In the genomic region with DNA sequence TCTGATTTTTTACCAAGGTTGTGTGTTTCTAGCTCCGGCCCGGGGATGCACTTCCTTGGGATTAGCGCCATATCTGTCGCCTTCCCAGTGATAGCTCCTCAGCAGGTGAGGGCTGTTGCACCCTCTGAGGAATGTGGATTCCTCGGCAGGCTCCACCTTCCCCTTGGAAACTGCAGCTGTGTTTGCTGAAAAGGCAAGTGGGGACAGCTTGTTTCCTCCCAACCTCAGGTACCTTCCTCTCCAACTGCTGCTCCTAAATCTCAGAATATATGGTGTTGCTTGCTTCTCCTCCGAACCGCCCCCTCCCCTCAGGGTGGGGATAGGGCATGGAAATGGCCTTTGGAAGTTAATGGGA, we compare ENCODE assay signal across 8 cellular contexts. TPM values are rescaled to one million over a fixed set of nuclear protein-coding genes. Genes with fewer than 3 reads are reported as not detected.
DNase-seq lines count a peak whose midpoint lies in the region; ATAC-seq lines count a peak whose summit lies in the region.

No MANE protein-coding gene starts in this region.

- POLR2A ChIA-PET in activated CD4-positive, alpha-beta memory T cell treated with anti-CD3 and anti-CD28 coated beads, Interleukin-2, amount 10 ng/mL, durations not matched to agents 7 days and 5 days (lab: Charles Lee): no interaction called here
- POLR2A ChIA-PET in activated CD4-positive, alpha-beta memory T cell treated with anti-CD3 and anti-CD28 coated beads for 36 hours (lab: Charles Lee): no interaction called here

- H3K4me1 ChIP-seq in iPS-18a (ENCODE audit: control insufficient read depth, low read depth, low read length): peaks cover 14% of the 10 kb centered on the region

- peaks cover 56% of the 10 kb centered on the region for H3K27me3 Mint-ChIP-seq in activated CD4-positive, alpha-beta memory T cell treated with anti-CD3 and anti-CD28 coated beads, Interleukin-2, amount 10 ng/mL, durations not matched to agents 7 days and 5 days
- peaks cover 28% of the 10 kb centered on the region for H3K27me3 Mint-ChIP-seq in activated CD4-positive, alpha-beta memory T cell treated with anti-CD3 and anti-CD28 coated beads for 36 hours
- peaks cover 72% of the 10 kb centered on the region for H3K27me3 Mint-ChIP-seq in activated T-helper 2 cell treated with anti-CD3 and anti-CD28 coated beads, Interferon-gamma antibody, Interleukin-2, Interleukin-4, amounts not matched to agents 10 μg/mL and 5 μg/mL and 100 μg/mL, durations not matched to agents 14 hours and 24 hours and 36 hours (ENCODE audit: low read depth)

- intact Hi-C loops in activated CD4-positive, alpha-beta memory T cell treated with anti-CD3 and anti-CD28 coated beads for 36 hours (cut with micrococcal nuclease): no loop called here
- intact Hi-C loops in activated T-helper 2 cell treated with anti-CD3 and anti-CD28 coated beads, Interferon-gamma antibody, Interleukin-2, Interleukin-4, amounts not matched to agents 10 μg/mL and 5 μg/mL and 100 μg/mL, durations not matched to agents 14 hours and 24 hours and 36 hours (cut with micrococcal nuclease): loop anchor here (10.0 kb wide), 1 partner anchor 187 kb away; the partner anchor contains the start of gene GLIS3

- peak overlapping the region; percentile 58 for H3K4me3 Mint-ChIP-seq in activated CD4-positive, alpha-beta memory T cell treated with anti-CD3 and anti-CD28 coated beads, Interleukin-2, amount 10 ng/mL, durations not matched to agents 7 days and 5 days
- no peak overlapping the region for H3K4me3 Mint-ChIP-seq in activated CD4-positive, alpha-beta memory T cell treated with anti-CD3 and anti-CD28 coated beads for 36 hours
- peak overlapping the region; percentile 74 for H3K4me3 Mint-ChIP-seq in activated T-helper 2 cell treated with anti-CD3 and anti-CD28 coated beads, Interferon-gamma antibody, Interleukin-2, Interleukin-4, amounts not matched to agents 10 μg/mL and 5 μg/mL and 100 μg/mL, durations not matched to agents 14 hours and 24 hours and 36 hours (ENCODE audit: low read depth)
- H3K4me3 Mint-ChIP-seq in stimulated activated effector memory CD8-positive, alpha-beta T cell treated with anti-CD3 and anti-CD28 coated beads, Interleukin-12 subunit alpha, Interleukin-12 subunit beta, amount 100 ng/mL, for 72 hours: peak overlapping the region; percentile 68

- peak overlapping the region; percentile 85 for H3K4me3 ChIP-seq in iPS-18a (ENCODE audit: low read length)

- CTCF ChIA-PET in activated CD4-positive, alpha-beta memory T cell treated with anti-CD3 and anti-CD28 coated beads, Interleukin-2, amount 10 ng/mL, durations not matched to agents 7 days and 5 days (lab: Charles Lee): no interaction called here
- CTCF ChIA-PET in activated CD4-positive, alpha-beta memory T cell treated with anti-CD3 and anti-CD28 coated beads for 36 hours (lab: Charles Lee): no interaction called here

- H3K27ac Mint-ChIP-seq in activated CD4-positive, alpha-beta memory T cell treated with anti-CD3 and anti-CD28 coated beads, Interleukin-2, amount 10 ng/mL, durations not matched to agents 7 days and 5 days: no peak overlapping the region
- H3K27ac Mint-ChIP-seq in activated CD4-positive, alpha-beta memory T cell treated with anti-CD3 and anti-CD28 coated beads for 36 hours: no peak overlapping the region
- H3K27ac Mint-ChIP-seq in activated T-helper 2 cell treated with anti-CD3 and anti-CD28 coated beads, Interferon-gamma antibody, Interleukin-2, Interleukin-4, amounts not matched to agents 10 μg/mL and 5 μg/mL and 100 μg/mL, durations not matched to agents 14 hours and 24 hours and 36 hours: no peak overlapping the region
- H3K27ac Mint-ChIP-seq in stimulated activated effector memory CD8-positive, alpha-beta T cell treated with anti-CD3 and anti-CD28 coated beads, Interleukin-12 subunit alpha, Interleukin-12 subunit beta, amount 100 ng/mL, for 72 hours: no peak overlapping the region

- peaks cover 11% of the 10 kb centered on the region for H3K4me1 Mint-ChIP-seq in activated CD4-positive, alpha-beta memory T cell treated with anti-CD3 and anti-CD28 coated beads, Interleukin-2, amount 10 ng/mL, durations not matched to agents 7 days and 5 days
- H3K4me1 Mint-ChIP-seq in activated CD4-positive, alpha-beta memory T cell treated with anti-CD3 and anti-CD28 coated beads for 36 hours (ENCODE audit: low read depth): peaks cover 16% of the 10 kb centered on the region
- H3K4me1 Mint-ChIP-seq in activated T-helper 2 cell treated with anti-CD3 and anti-CD28 coated beads, Interferon-gamma antibody, Interleukin-2, Interleukin-4, amounts not matched to agents 10 μg/mL and 5 μg/mL and 100 μg/mL, durations not matched to agents 14 hours and 24 hours and 36 hours (ENCODE audit: low read depth): peaks cover 7% of the 10 kb centered on the region
- peaks cover 14% of the 10 kb centered on the region for H3K4me1 Mint-ChIP-seq in stimulated activated effector memory CD8-positive, alpha-beta T cell treated with anti-CD3 and anti-CD28 coated beads, Interleukin-12 subunit alpha, Interleukin-12 subunit beta, amount 100 ng/mL, for 72 hours

- no peaks in the 10 kb centered on the region for H3K9me3 Mint-ChIP-seq in activated CD4-positive, alpha-beta memory T cell treated with anti-CD3 and anti-CD28 coated beads, Interleukin-2, amount 10 ng/mL, durations not matched to agents 7 days and 5 days
- H3K9me3 Mint-ChIP-seq in activated CD4-positive, alpha-beta memory T cell treated with anti-CD3 and anti-CD28 coated beads for 36 hours: no peaks in the 10 kb centered on the region
- H3K9me3 Mint-ChIP-seq in activated T-helper 2 cell treated with anti-CD3 and anti-CD28 coated beads, Interferon-gamma antibody, Interleukin-2, Interleukin-4, amounts not matched to agents 10 μg/mL and 5 μg/mL and 100 μg/mL, durations not matched to agents 14 hours and 24 hours and 36 hours: no peaks in the 10 kb centered on the region
- no peaks in the 10 kb centered on the region for H3K9me3 Mint-ChIP-seq in stimulated activated effector memory CD8-positive, alpha-beta T cell treated with anti-CD3 and anti-CD28 coated beads, Interleukin-12 subunit alpha, Interleukin-12 subunit beta, amount 100 ng/mL, for 72 hours

- H3K27me3 ChIP-seq in iPS-18a (ENCODE audit: control insufficient read depth, insufficient read depth, low read length): peaks cover 28% of the 10 kb centered on the region

- no peaks in the 10 kb centered on the region for H3K9me3 ChIP-seq in iPS-18a (ENCODE audit: control insufficient read depth, low read depth, low read length)

- DNase-seq in activated CD4-positive, alpha-beta memory T cell treated with anti-CD3 and anti-CD28 coated beads, Interleukin-2, amount 10 ng/mL, durations not matched to agents 7 days and 5 days: no peak
- no peak for DNase-seq in activated CD4-positive, alpha-beta memory T cell treated with anti-CD3 and anti-CD28 coated beads for 36 hours
- no peak for DNase-seq in activated T-helper 2 cell treated with anti-CD3 and anti-CD28 coated beads, Interferon-gamma antibody, Interleukin-2, Interleukin-4, amounts not matched to agents 10 μg/mL and 5 μg/mL and 100 μg/mL, durations not matched to agents 14 hours and 24 hours and 36 hours (ENCODE audit: low spot score)
- DNase-seq in stimulated activated effector memory CD8-positive, alpha-beta T cell treated with anti-CD3 and anti-CD28 coated beads, Interleukin-12 subunit alpha, Interleukin-12 subunit beta, amount 100 ng/mL, for 72 hours (ENCODE audit: low spot score in 2 of 2): no peak
- DNase-seq in dermis blood vessel endothelial cell: no peak
- no peak for DNase-seq in HUDEP-2 (lab: John Stamatoyannopoulos, UW; ENCODE audit: unreplicated experiment in 76 of 76)

- H3K9ac ChIP-seq in iPS-18a (ENCODE audit: low read length): peak overlapping the region; percentile 8

- no peaks in the 10 kb centered on the region for H3K36me3 Mint-ChIP-seq in activated CD4-positive, alpha-beta memory T cell treated with anti-CD3 and anti-CD28 coated beads, Interleukin-2, amount 10 ng/mL, durations not matched to agents 7 days and 5 days (ENCODE audit: low read depth)
- H3K36me3 Mint-ChIP-seq in activated CD4-positive, alpha-beta memory T cell treated with anti-CD3 and anti-CD28 coated beads for 36 hours: no peaks in the 10 kb centered on the region
- H3K36me3 Mint-ChIP-seq in activated T-helper 2 cell treated with anti-CD3 and anti-CD28 coated beads, Interferon-gamma antibody, Interleukin-2, Interleukin-4, amounts not matched to agents 10 μg/mL and 5 μg/mL and 100 μg/mL, durations not matched to agents 14 hours and 24 hours and 36 hours (ENCODE audit: low read depth): no peaks in the 10 kb centered on the region
- H3K36me3 Mint-ChIP-seq in stimulated activated effector memory CD8-positive, alpha-beta T cell treated with anti-CD3 and anti-CD28 coated beads, Interleukin-12 subunit alpha, Interleukin-12 subunit beta, amount 100 ng/mL, for 72 hours: no peaks in the 10 kb centered on the region

- H3K36me3 ChIP-seq in iPS-18a (ENCODE audit: control insufficient read depth, low read depth, low read length): no peaks in the 10 kb centered on the region

- ATAC-seq in stimulated activated effector memory CD8-positive, alpha-beta T cell treated with anti-CD3 and anti-CD28 coated beads, Interleukin-12 subunit alpha, Interleukin-12 subunit beta, amount 100 ng/mL, for 72 hours: no peak
- no peak for ATAC-seq in HG03378 (IDR thresholded peaks at IDR 0.05; ENCODE audit: unreplicated experiment)

- no peak overlapping the region for H3K27ac ChIP-seq in iPS-18a (ENCODE audit: low read length)

RNA-seq across cellular contexts. Expression of gene SLC1A1, which starts 1.3 kb away (rescaled TPM):
- total RNA-seq in activated CD4-positive, alpha-beta memory T cell treated with anti-CD3 and anti-CD28 coated beads, Interleukin-2, amount 10 ng/mL, durations not matched to agents 7 days and 5 days: under 1 TPM; 0.05 to 0.23 TPM
- total RNA-seq in activated CD4-positive, alpha-beta memory T cell treated with anti-CD3 and anti-CD28 coated beads for 36 hours: not detected
- 0.14 TPM in 1 of 2 replicates, not detected in the other for total RNA-seq in activated T-helper 2 cell treated with anti-CD3 and anti-CD28 coated beads, Interferon-gamma antibody, Interleukin-2, Interleukin-4, amounts not matched to agents 10 μg/mL and 5 μg/mL and 100 μg/mL, durations not matched to agents 14 hours and 24 hours and 36 hours
- 4.1 and 8.4 TPM in 2 replicates for total RNA-seq in dermis blood vessel endothelial cell
